ENCODE assay signal across 8 cellular contexts in genomic region chr9:1051286-1052118, GRCh38. TPM values are rescaled to one million over a fixed set of nuclear protein-coding genes. Genes with fewer than 3 reads are reported as not detected.
DNase-seq lines count a peak whose midpoint lies in the region; ATAC-seq and TF ChIP-seq lines count a peak whose summit lies in the region.

No MANE protein-coding gene starts in this region.

- no peak overlapping the region for H3K9ac ChIP-seq in iPS-18a (ENCODE audit: low read length)

- H3K4me3 ChIP-seq in iPS-18a (ENCODE audit: low read length) (peak overlapping the region; percentile 45), skin epidermis (peak overlapping the region in 6 of 7 experiments; percentile 15 to 47 (median 22))

- peaks cover 3 to 56% (median 32%) of the 10 kb centered on the region in 7 donors for H3K9me3 Mint-ChIP-seq in CD14-positive monocyte
- H3K9me3 Mint-ChIP-seq in activated CD4-positive, alpha-beta memory T cell treated with anti-CD3 and anti-CD28 coated beads for 36 hours, result no peaks in the 10 kb centered on the region

- no peaks in the 10 kb centered on the region for H3K9me3 ChIP-seq in iPS-18a (ENCODE audit: control insufficient read depth, low read depth, low read length)

- peaks cover 15% of the 10 kb centered on the region for H3K4me1 ChIP-seq in iPS-18a (ENCODE audit: control insufficient read depth, low read depth, low read length)

- H3K27ac Mint-ChIP-seq in CD14-positive monocyte, result no peak overlapping the region
- H3K27ac Mint-ChIP-seq in activated CD4-positive, alpha-beta memory T cell treated with anti-CD3 and anti-CD28 coated beads for 36 hours, result no peak overlapping the region

- peaks cover 7 to 17% of the 10 kb centered on the region in 2 donors for H3K36me3 Mint-ChIP-seq in CD14-positive monocyte
- peaks cover 8% of the 10 kb centered on the region for H3K36me3 Mint-ChIP-seq in activated CD4-positive, alpha-beta memory T cell treated with anti-CD3 and anti-CD28 coated beads for 36 hours

- POLR2A ChIA-PET in activated CD4-positive, alpha-beta memory T cell treated with anti-CD3 and anti-CD28 coated beads for 36 hours (lab: Charles Lee), result no interaction called here

- TF ChIP-seq CTCF in CD14-positive monocyte (IDR thresholded peaks at IDR 0.05), result no peak

- CTCF ChIA-PET in activated CD4-positive, alpha-beta memory T cell treated with anti-CD3 and anti-CD28 coated beads for 36 hours (lab: Charles Lee), result no interaction called here

- intact Hi-C loops in CD14-positive monocyte (cut with micrococcal nuclease), result no loop called here
- intact Hi-C loops in activated CD4-positive, alpha-beta memory T cell treated with anti-CD3 and anti-CD28 coated beads for 36 hours (cut with micrococcal nuclease), result loop anchor here (2.0 kb wide), 1 partner anchor 79 kb away; no protein-coding TSS in a partner anchor

- H3K36me3 ChIP-seq in iPS-18a (ENCODE audit: control insufficient read depth, low read depth, low read length), result no peaks in the 10 kb centered on the region

- peaks cover 96 to 97% (median 97%) of the 10 kb centered on the region in 3 donors for H3K27me3 Mint-ChIP-seq in CD14-positive monocyte (ENCODE audit: low read depth in 3 of 3)
- peaks cover 71% of the 10 kb centered on the region for H3K27me3 Mint-ChIP-seq in activated CD4-positive, alpha-beta memory T cell treated with anti-CD3 and anti-CD28 coated beads for 36 hours

- peaks cover 52% of the 10 kb centered on the region for H3K4me1 Mint-ChIP-seq in CD14-positive monocyte
- H3K4me1 Mint-ChIP-seq in activated CD4-positive, alpha-beta memory T cell treated with anti-CD3 and anti-CD28 coated beads for 36 hours (ENCODE audit: low read depth), result peaks cover 49% of the 10 kb centered on the region

- H3K27ac ChIP-seq in iPS-18a (ENCODE audit: low read length) (no peak overlapping the region), skin epidermis (peak overlapping the region in 3 of 21 experiments; percentile 3 to 75 (median 63))

- peak; percentile 34 for ATAC-seq in GM19395 (IDR thresholded peaks at IDR 0.05; ENCODE audit: unreplicated experiment)
- ATAC-seq in GM18909 (IDR thresholded peaks at IDR 0.05; ENCODE audit: poor library complexity, unreplicated experiment), result no peak

- H3K4me3 Mint-ChIP-seq in CD14-positive monocyte, result peak overlapping the region; percentile 27 to 99
- H3K4me3 Mint-ChIP-seq in activated CD4-positive, alpha-beta memory T cell treated with anti-CD3 and anti-CD28 coated beads for 36 hours, result peak overlapping the region; percentile 5

- DNase-seq in CD14-positive monocyte (ENCODE audit: low spot score) (no peak), GF-D8 (lab: John Stamatoyannopoulos, UW) (no peak), cortex of kidney (lab: John Stamatoyannopoulos, UW) (no peak)
- peak; percentile 59 for DNase-seq in activated CD4-positive, alpha-beta memory T cell treated with anti-CD3 and anti-CD28 coated beads for 36 hours

- peaks cover 100% of the 10 kb centered on the region for H3K27me3 ChIP-seq in iPS-18a (ENCODE audit: control insufficient read depth, insufficient read depth, low read length)

RNA-seq across cellular contexts. Expression of gene DMRT2, which starts 1.3 kb away (rescaled TPM):
- not detected for polyA plus RNA-seq in CD14-positive monocyte
- total RNA-seq in activated CD4-positive, alpha-beta memory T cell treated with anti-CD3 and anti-CD28 coated beads for 36 hours, result under 1 TPM; 0.24 to 0.58 TPM
